Comparison of ENCODE assay signal across 1 cellular context in genomic region chr7:40329601-40330153, GRCh38.
A peak's percentile ranks its signal among the peaks of the same experiment; 100 is the strongest.
TF ChIP-seq lines count a peak whose summit lies in the region.

No MANE protein-coding gene starts in this region.

TF ChIP-seq in SK-N-SH, 30 proteins besides CTCF, POLR2A, EP300 and RAD21 (continued from another document):
- TF ChIP-seq MAX (IDR thresholded peaks at IDR 0.05; ENCODE audit: low read depth) (no peak), GABPA (IDR thresholded peaks at IDR 0.05; ENCODE audit: low read depth) (no peak), TEAD4 (IDR thresholded peaks at IDR 0.05; ENCODE audit: borderline replicate concordance, insufficient read depth) (no peak), MXI1 (IDR thresholded peaks at IDR 0.05; ENCODE audit: low read depth, low read length) (no peak), IRF3 (IDR thresholded peaks at IDR 0.05; ENCODE audit: low read depth, low read length) (no peak), YY1 (IDR thresholded peaks at IDR 0.05; ENCODE audit: low read depth) (no peak), RFX5 (IDR thresholded peaks at IDR 0.05; ENCODE audit: low read length) (0 out of 2 replicates have a peak, but pooled peaks have one; percentile 33), NFIC (IDR thresholded peaks at IDR 0.05; ENCODE audit: borderline replicate concordance) (peak; percentile 26; the same call in 1 of the 2 replicates), EZH2phosphoT487 (IDR thresholded peaks at IDR 0.05; ENCODE audit: borderline replicate concordance, low read depth) (no peak), JUND (IDR thresholded peaks at IDR 0.05) (no peak)
